In genomic region chrX:74291964-74292891, GRCh38 we compare ENCODE assay signal across 1 cellular context.
TF ChIP-seq lines count a peak whose summit lies in the region.

No MANE protein-coding gene starts in this region.

TF ChIP-seq in K562, 482 proteins besides CTCF, POLR2A, EP300 and RAD21 (continued from another document):
- TF ChIP-seq ZNF699 (CRISPR knock-in tag; IDR thresholded peaks at IDR 0.05; ENCODE audit: insufficient replicate concordance): no peak
- TF ChIP-seq GABPA (tag; conservative IDR thresholded peaks at IDR 0.05; ENCODE audit: low read depth): no peak
- TF ChIP-seq RBFOX2 (IDR thresholded peaks at IDR 0.05; ENCODE audit: low read depth, low read length): peak; percentile 67
- no peak for TF ChIP-seq THRA (IDR thresholded peaks at IDR 0.05)
- peak; percentile 51 for TF ChIP-seq TAF7 (tag; IDR thresholded peaks at IDR 0.05)
